9 cellular contexts compared by ENCODE assay signal in the genomic region with DNA sequence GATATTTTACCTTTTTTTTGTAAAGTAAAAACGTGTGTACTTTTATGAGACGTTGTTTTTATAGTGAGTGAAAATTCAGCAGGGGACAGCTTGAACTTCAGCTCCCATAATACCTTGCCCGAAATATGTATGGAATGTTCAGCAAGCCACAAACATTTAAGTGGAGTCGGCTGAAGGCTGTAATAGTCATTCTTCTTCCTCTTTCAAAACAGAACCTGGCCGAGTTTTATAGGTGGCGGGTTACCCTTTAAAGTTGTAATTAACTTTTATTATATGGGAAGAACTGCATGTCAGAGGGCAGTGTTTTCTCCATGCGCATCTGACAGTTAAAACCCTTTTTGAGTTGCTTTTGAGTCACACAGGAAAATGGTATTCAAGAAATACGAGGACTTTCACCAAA. TPM values are rescaled to one million over a fixed set of nuclear protein-coding genes. Genes with fewer than 3 reads are reported as not detected.
DNase-seq lines count a peak whose midpoint lies in the region; ATAC-seq and TF ChIP-seq lines count a peak whose summit lies in the region.
"Had no signal": no experiment of that assay in that cellular context is flagged by ENCODE, and none has a peak within 500 bp of the region (broad histone marks: within the 10 kb centered on the region; RNA-seq: fewer than 3 reads in every experiment).

No MANE protein-coding gene starts in this region.

- POLR2A ChIA-PET in CD8-positive, alpha-beta T cell (lab: Charles Lee), result no interaction called here

- intact Hi-C loops in CD8-positive, alpha-beta T cell (cut with DNase I, micrococcal nuclease), result loop anchor here in 1 of 2 experiments (5.0 to 10.0 kb wide), 4 partner anchors 44 to 1737 kb away; a partner anchor contains a TSS
- intact Hi-C loops in breast epithelium (cut with DNase I; ENCODE audit: low total_unique reads), result no loop called here

- H3K4me3 ChIP-seq in CD8-positive, alpha-beta T cell (ENCODE audit: low read depth, low read length), result no peak overlapping the region
- H3K4me3 ChIP-seq in LNCaP clone FGC (ENCODE audit: low read depth, low read length), result no peak overlapping the region
- H3K4me3 ChIP-seq in breast epithelium, result no peak overlapping the region
- H3K4me3 ChIP-seq in muscle layer of duodenum (ENCODE audit: low read depth in 1 of 2, low read length in 2 of 2), result peak overlapping the region in 1 of 2 donors; percentile 66

- H3K27me3 Mint-ChIP-seq in CD8-positive, alpha-beta T cell (ENCODE audit: low read depth), result no peaks in the 10 kb centered on the region

- H3K27me3 ChIP-seq in CD8-positive, alpha-beta T cell (ENCODE audit: insufficient read depth, low read length), result no peaks in the 10 kb centered on the region
- H3K27me3 ChIP-seq in breast epithelium (peaks cover 0 to 16% of the 10 kb centered on the region in 2 donors), muscle layer of duodenum (ENCODE audit: low read depth, low read length) (no peaks in the 10 kb centered on the region)

- H3K4me1 Mint-ChIP-seq in CD8-positive, alpha-beta T cell (ENCODE audit: low read depth), result peaks cover 16% of the 10 kb centered on the region

- H3K36me3 ChIP-seq in CD8-positive, alpha-beta T cell (ENCODE audit: insufficient read depth, low read length), result no peaks in the 10 kb centered on the region
- no peaks in the 10 kb centered on the region for H3K36me3 ChIP-seq in breast epithelium
- no peaks in the 10 kb centered on the region for H3K36me3 ChIP-seq in muscle layer of duodenum (ENCODE audit: control insufficient read depth in 1 of 2, insufficient read depth in 2 of 2, low read length in 2 of 2)

- no peak overlapping the region for H3K27ac Mint-ChIP-seq in CD8-positive, alpha-beta T cell

- no peak for ATAC-seq in CD8-positive, alpha-beta T cell
- no peak for ATAC-seq in HG03469 (IDR thresholded peaks at IDR 0.05; ENCODE audit: unreplicated experiment)

- H3K27ac ChIP-seq in CD8-positive, alpha-beta T cell (ENCODE audit: low read depth, low read length), result no peak overlapping the region
- H3K27ac ChIP-seq in breast epithelium (peak overlapping the region; percentile 16 to 88), muscle layer of duodenum (ENCODE audit: low read length) (peak overlapping the region; percentile 53)

- peak overlapping the region; percentile 18 for H3K4me3 Mint-ChIP-seq in CD8-positive, alpha-beta T cell

- no peak for TF ChIP-seq POLR2A in breast epithelium (IDR thresholded peaks at IDR 0.05)

- H3K4me1 ChIP-seq in CD8-positive, alpha-beta T cell (ENCODE audit: insufficient read depth, low read length), result peaks cover 9% of the 10 kb centered on the region
- H3K4me1 ChIP-seq in breast epithelium (no peaks in the 10 kb centered on the region), muscle layer of duodenum (ENCODE audit: control insufficient read depth in 1 of 2, insufficient read depth in 2 of 2, low read length in 2 of 2) (peaks cover 0 to 20% of the 10 kb centered on the region in 2 donors)

- CTCF ChIA-PET in CD8-positive, alpha-beta T cell (lab: Charles Lee), result interaction anchor here (2.5 kb wide), 1 partner anchor 93 kb away, joined by 8 read pairs; no protein-coding TSS in a partner anchor

- no peak for DNase-seq in CD8-positive, alpha-beta T cell
- DNase-seq in LNCaP clone FGC (ENCODE audit: low read depth), result peak; percentile 49
- DNase-seq in breast epithelium (ENCODE audit: low spot score in 2 of 2), result peak in 1 of 2 donors; percentile 20
- DNase-seq in NCI-H187 (lab: John Stamatoyannopoulos, UW), result no peak
- no peak for DNase-seq in germinal center (ENCODE audit: low spot score)
- no peak for DNase-seq in SKM-1 treated with dmso at 0.1 percent for 144 hours (lab: John Stamatoyannopoulos, UW; ENCODE audit: unreplicated experiment)
- DNase-seq: NCI-H1092 had no signal

- H3K9me3 Mint-ChIP-seq in CD8-positive, alpha-beta T cell, result no peaks in the 10 kb centered on the region

- no peak for TF ChIP-seq CTCF in CD8-positive, alpha-beta T cell (IDR thresholded peaks at IDR 0.05)
- 0 out of 2 replicates have a peak, but pooled peaks have one; percentile 7 for TF ChIP-seq CTCF in LNCaP clone FGC (IDR thresholded peaks at IDR 0.05; ENCODE audit: control insufficient read depth, extremely low read depth, insufficient read depth)
- TF ChIP-seq CTCF in breast epithelium (IDR thresholded peaks at IDR 0.05), result no peak

- H3K36me3 Mint-ChIP-seq in CD8-positive, alpha-beta T cell, result no peaks in the 10 kb centered on the region

- no peaks in the 10 kb centered on the region for H3K9me3 ChIP-seq in CD8-positive, alpha-beta T cell (ENCODE audit: low read length)
- H3K9me3 ChIP-seq in breast epithelium (no peaks in the 10 kb centered on the region), muscle layer of duodenum (ENCODE audit: control insufficient read depth in 1 of 2, low read length in 2 of 2) (no peaks in the 10 kb centered on the region)

RNA-seq across cellular contexts. Expression of a gene that starts 50.7 kb away (rescaled TPM):
- not detected for total RNA-seq in CD8-positive, alpha-beta T cell
- under 1 TPM in 1 of 3 donors, not detected in 2; 0.98 TPM for total RNA-seq in breast epithelium
